ENCODE assay signal across 15 cellular contexts in genomic region chr2:54909006-54909405, GRCh38.
"Had no signal": no experiment of that assay in that cellular context is flagged by ENCODE, and none has a peak within 500 bp of the region (broad histone marks: within the 10 kb centered on the region; RNA-seq: fewer than 3 reads in every experiment).

No MANE protein-coding gene starts in this region.

- H3K9me3 ChIP-seq: lower lobe of right lung, prostate gland had no signal

- H3K4me1 ChIP-seq: lower lobe of right lung, prostate gland had no signal

- H3K36me3 ChIP-seq: lower lobe of right lung, prostate gland had no signal

- H3K27me3 ChIP-seq: dorsolateral prefrontal cortex, foreskin keratinocyte had no signal

- DNase-seq: activated CD4-positive, alpha-beta T cell treated with anti-CD3 and anti-CD28 coated beads, Interleukin-2, amount 10 ng/mL, durations not matched to agents 7 days and 5 days; activated naive CD4-positive, alpha-beta T cell; activated naive CD8-positive, alpha-beta T cell treated with anti-CD3 and anti-CD28 coated beads, Interleukin-2, amount 10 ng/mL, durations not matched to agents 7 days and 5 days; aorta; dorsolateral prefrontal cortex; endodermal cell; foreskin keratinocyte; head of caudate nucleus; lower lobe of right lung; nephron progenitor cell; occipital lobe; stimulated activated CD4-positive, alpha-beta T cell treated with anti-CD3 and anti-CD28 coated beads, Interleukin-1b, Interleukin-23, amount 100 ng/mL, for 48 hours; stimulated activated naive CD8-positive, alpha-beta T cell treated with anti-CD3 and anti-CD28 coated beads, Interleukin-15, amount 100 ng/mL, for 72 hours had no signal

- ATAC-seq: foreskin keratinocyte; lower lobe of right lung; sciatic nerve; stimulated activated naive CD8-positive, alpha-beta T cell treated with anti-CD3 and anti-CD28 coated beads, Interleukin-15, amount 100 ng/mL, for 72 hours had no signal

- H3K4me3 ChIP-seq: dorsolateral prefrontal cortex, lower lobe of right lung, prostate gland had no signal

- H3K27ac ChIP-seq: foreskin keratinocyte, lower lobe of right lung, prostate gland had no signal
